Comparison of ENCODE assay signal across 1 cellular context in the genomic region with DNA sequence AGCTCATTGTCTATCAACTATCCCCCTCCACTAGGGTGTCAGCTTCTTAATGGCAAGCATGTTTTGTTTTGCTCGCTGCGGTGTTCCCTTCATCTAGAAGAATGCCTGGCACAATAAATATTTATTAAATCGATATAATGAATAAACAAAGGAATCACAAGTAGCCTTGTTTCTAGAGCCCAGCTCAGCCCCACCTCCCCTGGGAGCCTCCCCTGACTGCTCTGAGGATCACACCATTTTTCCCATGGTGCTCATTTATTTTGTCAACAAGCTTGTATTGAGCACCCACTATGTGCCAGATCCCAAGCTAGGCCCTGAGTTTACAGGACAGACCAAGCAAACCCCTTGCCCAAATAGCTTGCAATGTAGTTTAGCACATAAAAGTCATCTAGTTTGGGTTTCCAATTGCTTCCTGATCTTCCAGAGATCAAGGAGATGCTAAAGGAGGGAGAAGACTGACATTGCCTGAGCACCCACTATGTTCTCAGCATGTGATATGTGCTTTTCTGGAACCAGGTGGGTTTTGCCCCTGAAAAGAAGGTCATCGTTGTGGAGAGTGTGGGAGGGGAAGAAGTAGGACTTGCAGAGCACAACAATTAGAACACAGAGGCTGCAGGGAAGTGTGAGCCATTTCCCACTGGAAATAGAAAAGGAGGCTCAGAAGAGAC.
TF ChIP-seq lines count a peak whose summit lies in the region.

No MANE protein-coding gene starts in this region.

TF ChIP-seq in HepG2, 621 proteins besides CTCF, POLR2A, EP300 and RAD21 (continued from another document and continues in another):
- TF ChIP-seq CEBPG (CRISPR knock-in tag; IDR thresholded peaks at IDR 0.05) (0 out of 2 replicates have a peak, but pooled peaks have one; percentile 13), NONO (IDR thresholded peaks at IDR 0.05) (no peak), NONO (CRISPR knock-in tag; conservative IDR thresholded peaks at IDR 0.05) (no peak), PATZ1 (CRISPR knock-in tag; IDR thresholded peaks at IDR 0.05) (no peak), ZNF83 (CRISPR knock-in tag; IDR thresholded peaks at IDR 0.05; ENCODE audit: borderline replicate concordance) (no peak), TCF7 (IDR thresholded peaks at IDR 0.05; ENCODE audit: low read depth) (peak; percentile 57; the same call in 1 of the 2 replicates), ETS1 (CRISPR knock-in tag; IDR thresholded peaks at IDR 0.05) (no peak), NCOA2 (CRISPR knock-in tag; IDR thresholded peaks at IDR 0.05) (peak; percentile 46; the same call in 1 of the 2 replicates), CENPX (CRISPR knock-in tag; IDR thresholded peaks at IDR 0.05) (no peak), CREB1 (IDR thresholded peaks at IDR 0.05) (no peak), CREB1 (CRISPR knock-in tag; IDR thresholded peaks at IDR 0.05) (0 out of 2 replicates have a peak, but pooled peaks have one; percentile 37), ZNF775 (CRISPR knock-in tag; IDR thresholded peaks at IDR 0.05; ENCODE audit: borderline replicate concordance) (no peak), ZFP82 (CRISPR knock-in tag; IDR thresholded peaks at IDR 0.05; ENCODE audit: borderline replicate concordance) (no peak), HNRNPL (IDR thresholded peaks at IDR 0.05; ENCODE audit: low read depth, low read length) (no peak), ZNF251 (CRISPR knock-in tag; IDR thresholded peaks at IDR 0.05) (no peak), NFYC (CRISPR knock-in tag; IDR thresholded peaks at IDR 0.05) (no peak), GLMP (CRISPR knock-in tag; IDR thresholded peaks at IDR 0.05; ENCODE audit: borderline replicate concordance) (no peak), GATAD2A (CRISPR knock-in tag; IDR thresholded peaks at IDR 0.05) (peak; percentile 60), ETV5 (CRISPR knock-in tag; IDR thresholded peaks at IDR 0.05; ENCODE audit: borderline replicate concordance) (no peak), RERE (CRISPR knock-in tag; IDR thresholded peaks at IDR 0.05; ENCODE audit: low read depth) (0 out of 2 replicates have a peak, but pooled peaks have one; percentile 23), ZNF329 (CRISPR knock-in tag; IDR thresholded peaks at IDR 0.05; ENCODE audit: low read depth) (no peak), MAFG (CRISPR knock-in tag; IDR thresholded peaks at IDR 0.05) (no peak), KDM3A (CRISPR knock-in tag; IDR thresholded peaks at IDR 0.05; ENCODE audit: low read depth) (no peak), ZNF484 (CRISPR knock-in tag; IDR thresholded peaks at IDR 0.05; ENCODE audit: borderline replicate concordance, low read depth) (no peak), NFE2 (CRISPR knock-in tag; IDR thresholded peaks at IDR 0.05) (no peak), PITX1 (CRISPR knock-in tag; IDR thresholded peaks at IDR 0.05) (no peak), PAWR (CRISPR knock-in tag; IDR thresholded peaks at IDR 0.05; ENCODE audit: borderline replicate concordance) (no peak), MED13 (CRISPR knock-in tag; IDR thresholded peaks at IDR 0.05) (no peak), ONECUT2 (CRISPR knock-in tag; IDR thresholded peaks at IDR 0.05) (peak; percentile 82), TBL1XR1 (IDR thresholded peaks at IDR 0.05; ENCODE audit: borderline replicate concordance, low read length, partially characterized antibody) (no peak), ZNF530 (CRISPR knock-in tag; IDR thresholded peaks at IDR 0.05; ENCODE audit: low read depth) (no peak), MAZ (IDR thresholded peaks at IDR 0.05; ENCODE audit: borderline replicate concordance, low read depth, low read length) (no peak), MAZ (CRISPR knock-in tag; IDR thresholded peaks at IDR 0.05; ENCODE audit: low read depth) (no peak), KLF11 (CRISPR knock-in tag; IDR thresholded peaks at IDR 0.05) (no peak), KLF15 (CRISPR knock-in tag; IDR thresholded peaks at IDR 0.05; ENCODE audit: borderline replicate concordance) (no peak), SUZ12 (IDR thresholded peaks at IDR 0.05; ENCODE audit: low read depth, low read length) (no peak), HNRNPUL1 (IDR thresholded peaks at IDR 0.05; ENCODE audit: low read depth, low read length) (no peak), HNF1B (CRISPR knock-in tag; IDR thresholded peaks at IDR 0.05) (no peak)
- TF ChIP-seq, protein P1, sequence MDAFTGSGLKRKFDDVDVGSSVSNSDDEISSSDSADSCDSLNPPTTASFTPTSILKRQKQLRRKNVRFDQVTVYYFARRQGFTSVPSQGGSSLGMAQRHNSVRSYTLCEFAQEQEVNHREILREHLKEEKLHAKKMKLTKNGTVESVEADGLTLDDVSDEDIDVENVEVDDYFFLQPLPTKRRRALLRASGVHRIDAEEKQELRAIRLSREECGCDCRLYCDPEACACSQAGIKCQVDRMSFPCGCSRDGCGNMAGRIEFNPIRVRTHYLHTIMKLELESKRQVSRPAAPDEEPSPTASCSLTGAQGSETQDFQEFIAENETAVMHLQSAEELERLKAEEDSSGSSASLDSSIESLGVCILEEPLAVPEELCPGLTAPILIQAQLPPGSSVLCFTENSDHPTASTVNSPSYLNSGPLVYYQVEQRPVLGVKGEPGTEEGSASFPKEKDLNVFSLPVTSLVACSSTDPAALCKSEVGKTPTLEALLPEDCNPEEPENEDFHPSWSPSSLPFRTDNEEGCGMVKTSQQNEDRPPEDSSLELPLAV (CRISPR knock-in tag; conservative IDR thresholded peaks at IDR 0.05; ENCODE audit: low read depth), result no peak
- TF ChIP-seq, protein P2, sequence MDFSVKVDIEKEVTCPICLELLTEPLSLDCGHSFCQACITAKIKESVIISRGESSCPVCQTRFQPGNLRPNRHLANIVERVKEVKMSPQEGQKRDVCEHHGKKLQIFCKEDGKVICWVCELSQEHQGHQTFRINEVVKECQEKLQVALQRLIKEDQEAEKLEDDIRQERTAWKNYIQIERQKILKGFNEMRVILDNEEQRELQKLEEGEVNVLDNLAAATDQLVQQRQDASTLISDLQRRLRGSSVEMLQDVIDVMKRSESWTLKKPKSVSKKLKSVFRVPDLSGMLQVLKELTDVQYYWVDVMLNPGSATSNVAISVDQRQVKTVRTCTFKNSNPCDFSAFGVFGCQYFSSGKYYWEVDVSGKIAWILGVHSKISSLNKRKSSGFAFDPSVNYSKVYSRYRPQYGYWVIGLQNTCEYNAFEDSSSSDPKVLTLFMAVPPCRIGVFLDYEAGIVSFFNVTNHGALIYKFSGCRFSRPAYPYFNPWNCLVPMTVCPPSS (IDR thresholded peaks at IDR 0.05), result no peak
- TF ChIP-seq, protein P3, sequence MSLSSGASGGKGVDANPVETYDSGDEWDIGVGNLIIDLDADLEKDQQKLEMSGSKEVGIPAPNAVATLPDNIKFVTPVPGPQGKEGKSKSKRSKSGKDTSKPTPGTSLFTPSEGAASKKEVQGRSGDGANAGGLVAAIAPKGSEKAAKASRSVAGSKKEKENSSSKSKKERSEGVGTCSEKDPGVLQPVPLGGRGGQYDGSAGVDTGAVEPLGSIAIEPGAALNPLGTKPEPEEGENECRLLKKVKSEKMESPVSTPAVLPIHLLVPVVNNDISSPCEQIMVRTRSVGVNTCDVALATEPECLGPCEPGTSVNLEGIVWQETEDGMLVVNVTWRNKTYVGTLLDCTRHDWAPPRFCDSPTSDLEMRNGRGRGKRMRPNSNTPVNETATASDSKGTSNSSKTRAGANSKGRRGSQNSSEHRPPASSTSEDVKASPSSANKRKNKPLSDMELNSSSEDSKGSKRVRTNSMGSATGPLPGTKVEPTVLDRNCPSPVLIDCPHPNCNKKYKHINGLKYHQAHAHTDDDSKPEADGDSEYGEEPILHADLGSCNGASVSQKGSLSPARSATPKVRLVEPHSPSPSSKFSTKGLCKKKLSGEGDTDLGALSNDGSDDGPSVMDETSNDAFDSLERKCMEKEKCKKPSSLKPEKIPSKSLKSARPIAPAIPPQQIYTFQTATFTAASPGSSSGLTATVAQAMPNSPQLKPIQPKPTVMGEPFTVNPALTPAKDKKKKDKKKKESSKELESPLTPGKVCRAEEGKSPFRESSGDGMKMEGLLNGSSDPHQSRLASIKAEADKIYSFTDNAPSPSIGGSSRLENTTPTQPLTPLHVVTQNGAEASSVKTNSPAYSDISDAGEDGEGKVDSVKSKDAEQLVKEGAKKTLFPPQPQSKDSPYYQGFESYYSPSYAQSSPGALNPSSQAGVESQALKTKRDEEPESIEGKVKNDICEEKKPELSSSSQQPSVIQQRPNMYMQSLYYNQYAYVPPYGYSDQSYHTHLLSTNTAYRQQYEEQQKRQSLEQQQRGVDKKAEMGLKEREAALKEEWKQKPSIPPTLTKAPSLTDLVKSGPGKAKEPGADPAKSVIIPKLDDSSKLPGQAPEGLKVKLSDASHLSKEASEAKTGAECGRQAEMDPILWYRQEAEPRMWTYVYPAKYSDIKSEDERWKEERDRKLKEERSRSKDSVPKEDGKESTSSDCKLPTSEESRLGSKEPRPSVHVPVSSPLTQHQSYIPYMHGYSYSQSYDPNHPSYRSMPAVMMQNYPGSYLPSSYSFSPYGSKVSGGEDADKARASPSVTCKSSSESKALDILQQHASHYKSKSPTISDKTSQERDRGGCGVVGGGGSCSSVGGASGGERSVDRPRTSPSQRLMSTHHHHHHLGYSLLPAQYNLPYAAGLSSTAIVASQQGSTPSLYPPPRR (CRISPR knock-in tag; IDR thresholded peaks at IDR 0.05; ENCODE audit: borderline replicate concordance), result no peak
